In genomic region chr2:69466728-69467127, GRCh38 we compare ENCODE assay signal across 19 cellular contexts. TPM values are rescaled to one million over a fixed set of nuclear protein-coding genes. Genes with fewer than 3 reads are reported as not detected.
DNase-seq lines count a peak whose midpoint lies in the region; ATAC-seq, FAIRE-seq and TF ChIP-seq lines count a peak whose summit lies in the region.
"Had no signal": no experiment of that assay in that cellular context is flagged by ENCODE, and none has a peak within 500 bp of the region (broad histone marks: within the 10 kb centered on the region; RNA-seq: fewer than 3 reads in every experiment).

No MANE protein-coding gene starts in this region.

- H3K36me3 Mint-ChIP-seq in T-cell, result peaks cover 63% of the 10 kb centered on the region
- peaks cover 27% of the 10 kb centered on the region for H3K36me3 Mint-ChIP-seq in chondrocyte (ENCODE audit: low read depth)

- H3K4me3 ChIP-seq in left ventricle myocardium inferior, result no peak overlapping the region
- H3K4me3 ChIP-seq in epithelial cell of esophagus (ENCODE audit: low read length), result no peak overlapping the region
- peak overlapping the region; percentile 19 to 69 (median 57) for H3K4me3 ChIP-seq in subcutaneous abdominal adipose tissue (ENCODE audit: low read depth in 1 of 5, low read length in 5 of 5)
- H3K4me3 ChIP-seq: thyroid gland had no signal

- intact Hi-C loops in left ventricle myocardium inferior (cut with micrococcal nuclease) (no loop called here), Right ventricle myocardium superior (cut with DNase I) (no loop called here)

- H3K9me3 Mint-ChIP-seq in T-cell (no peaks in the 10 kb centered on the region), chondrocyte (ENCODE audit: low read depth) (no peaks in the 10 kb centered on the region)
- H3K9me3 Mint-ChIP-seq: neural crest cell had no signal

- peak overlapping the region; percentile 74 for H3K27ac ChIP-seq in left ventricle myocardium inferior (replicated peaks)
- H3K27ac ChIP-seq in subcutaneous abdominal adipose tissue (ENCODE audit: low read depth, low read length), result peak overlapping the region; percentile 92
- H3K27ac ChIP-seq: thyroid gland had no signal

- H3K27ac Mint-ChIP-seq in T-cell (peak overlapping the region; percentile 40 to 49), chondrocyte (ENCODE audit: unreplicated experiment) (no peak overlapping the region)

- peaks cover 0 to 7% (median 6%) of the 10 kb centered on the region in 3 donors for H3K4me1 Mint-ChIP-seq in T-cell
- H3K4me1 Mint-ChIP-seq in chondrocyte (ENCODE audit: low read depth), result peaks cover 10% of the 10 kb centered on the region
- H3K4me1 Mint-ChIP-seq: neural crest cell had no signal

- ATAC-seq in Right ventricle myocardium superior (ENCODE audit: poor library complexity), result no peak
- ATAC-seq in T-cell (replicated peaks in 1 of 4), result no peak

- peak overlapping the region in 2 of 5 donors; percentile 46 to 62 for H3K9ac ChIP-seq in subcutaneous abdominal adipose tissue (ENCODE audit: low read length in 5 of 5)

- DNase-seq in left ventricle myocardium inferior (no peak), Right ventricle myocardium superior (no peak), T-cell (no peak), epithelial cell of esophagus (ENCODE audit: low read depth) (peak; percentile 38), GM12892 (ENCODE audit: insufficient read length) (no peak), chondrocyte (ENCODE audit: low spot score) (no peak)
- DNase-seq: activated CD8-positive, alpha-beta memory T cell treated with anti-CD3 and anti-CD28 coated beads, Interleukin-2, amount 50 U/mL, for 4 hours; activated gamma-delta T cell; CD4-positive, CD25-positive, alpha-beta regulatory T cell; cerebellar nuclear complex; erythroblast; GDM1; HCEC 1CT; hippocampal formation; stimulated activated naive CD4-positive, alpha-beta T cell; thyroid gland had no signal

- no peak for TF ChIP-seq POLR2A in GM12892 (IDR thresholded peaks at IDR 0.05; ENCODE audit: low read depth, low read length)

- H3K27me3 ChIP-seq in left ventricle myocardium inferior (ENCODE audit: low read depth), result no peaks in the 10 kb centered on the region
- H3K27me3 ChIP-seq in subcutaneous abdominal adipose tissue (ENCODE audit: control insufficient read depth in 5 of 5, insufficient read depth in 4 of 5, low read length in 5 of 5), result no peaks in the 10 kb centered on the region
- H3K27me3 ChIP-seq: thyroid gland had no signal

- no peaks in the 10 kb centered on the region for H3K9me3 ChIP-seq in left ventricle myocardium inferior (replicated peaks)
- H3K9me3 ChIP-seq in subcutaneous abdominal adipose tissue (ENCODE audit: control insufficient read depth in 5 of 5, low read length in 5 of 5), result no peaks in the 10 kb centered on the region
- H3K9me3 ChIP-seq: thyroid gland had no signal

- FAIRE-seq in GM12892 (lab: Jason Lieb, UNC), result no peak
- FAIRE-seq: frontal cortex had no signal

- CTCF ChIA-PET in T-cell (lab: Charles Lee), result no interaction called here

- H3K36me3 ChIP-seq in left ventricle myocardium inferior, result peaks cover 10% of the 10 kb centered on the region
- peaks cover 0 to 19% (median 4%) of the 10 kb centered on the region in 5 donors for H3K36me3 ChIP-seq in subcutaneous abdominal adipose tissue (ENCODE audit: control insufficient read depth in 5 of 5, insufficient read depth in 5 of 5, low read length in 5 of 5)

- H3K4me1 ChIP-seq in left ventricle myocardium inferior (peaks cover 40% of the 10 kb centered on the region), subcutaneous abdominal adipose tissue (ENCODE audit: control insufficient read depth in 5 of 5, insufficient read depth in 5 of 5, low read length in 5 of 5) (peaks cover 0 to 68% (median 35%) of the 10 kb centered on the region in 5 donors)
- H3K4me1 ChIP-seq: thyroid gland had no signal

- no peak for TF ChIP-seq CTCF in left ventricle myocardium inferior (IDR thresholded peaks at IDR 0.05; ENCODE audit: borderline replicate concordance)
- no peak for TF ChIP-seq CTCF in epithelial cell of esophagus (IDR thresholded peaks at IDR 0.05; ENCODE audit: insufficient read depth, low read depth, low read length, missing control alignments)
- TF ChIP-seq CTCF in chondrocyte (IDR thresholded peaks at IDR 0.05), result no peak

- POLR2A ChIA-PET in T-cell (lab: Charles Lee), result interaction anchor here in 1 of 2 donors (0.7 kb wide), 1 partner anchor 30 kb away, joined by 3 read pairs; no protein-coding TSS in a partner anchor

- H3K27me3 Mint-ChIP-seq in T-cell, result no peaks in the 10 kb centered on the region
- no peaks in the 10 kb centered on the region for H3K27me3 Mint-ChIP-seq in chondrocyte (ENCODE audit: low read depth)
- H3K27me3 Mint-ChIP-seq: CD4-positive, CD25-positive, alpha-beta regulatory T cell had no signal

- no peak overlapping the region for H3K4me3 Mint-ChIP-seq in T-cell
- no peak overlapping the region for H3K4me3 Mint-ChIP-seq in chondrocyte (ENCODE audit: unreplicated experiment)
- H3K4me3 Mint-ChIP-seq: neural crest cell had no signal

RNA-seq across cellular contexts. Expression of gene NFU1, which starts 29.5 kb away (rescaled TPM):
- total RNA-seq in left ventricle myocardium inferior (117 TPM), Right ventricle myocardium superior (134 TPM), T-cell (10 to 100 TPM; 20.6 to 31.9 (median 22.5) TPM), chondrocyte (40.7 to 42.5 TPM (median 40.7 TPM) in 3 replicates)
- polyA plus RNA-seq in GM12892 (2012; ENCODE audit: missing spikeins), result 49.2 TPM

Comparison
In these comparisons a context has a peak if more than half of its experiments do, and no peak if none do; other contexts are left out.
1. H3K4me3 ChIP-seq: peak in subcutaneous abdominal adipose tissue (5 of 5); none in left ventricle myocardium inferior (single experiment) and epithelial cell of esophagus (single experiment).